1 cellular context compared by ENCODE assay signal in the genomic region with DNA sequence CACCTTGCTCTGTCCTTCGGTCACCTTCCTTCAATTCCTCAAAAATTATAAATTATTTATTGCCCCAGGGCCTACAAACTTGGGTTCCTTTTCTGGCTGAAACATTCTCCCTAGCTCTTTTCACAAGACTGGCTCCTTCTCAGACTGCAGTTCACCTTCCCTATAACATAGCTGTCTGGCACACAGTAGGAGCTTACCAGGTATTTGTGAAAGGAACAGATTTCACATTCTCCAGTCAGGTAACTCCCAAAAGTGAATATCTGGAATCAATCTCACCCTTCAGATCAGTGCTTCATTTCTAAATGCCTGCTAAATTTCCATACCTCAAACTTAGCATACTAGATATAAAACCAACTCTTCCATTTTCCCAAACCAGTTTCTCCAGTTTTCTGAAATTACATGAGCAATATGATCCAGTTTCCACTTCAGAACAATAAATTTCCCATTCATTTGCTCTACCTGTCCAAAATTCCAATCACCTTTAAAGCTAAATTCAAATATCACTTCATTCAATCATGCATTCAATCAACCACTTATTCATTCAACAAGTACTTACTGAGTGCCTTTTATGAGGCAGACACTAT.
TF ChIP-seq lines count a peak whose summit lies in the region.

No MANE protein-coding gene starts in this region.

TF ChIP-seq in WTC11, 78 proteins besides CTCF, POLR2A, EP300 and RAD21 (continued from another document):
- TF ChIP-seq, protein P1, sequence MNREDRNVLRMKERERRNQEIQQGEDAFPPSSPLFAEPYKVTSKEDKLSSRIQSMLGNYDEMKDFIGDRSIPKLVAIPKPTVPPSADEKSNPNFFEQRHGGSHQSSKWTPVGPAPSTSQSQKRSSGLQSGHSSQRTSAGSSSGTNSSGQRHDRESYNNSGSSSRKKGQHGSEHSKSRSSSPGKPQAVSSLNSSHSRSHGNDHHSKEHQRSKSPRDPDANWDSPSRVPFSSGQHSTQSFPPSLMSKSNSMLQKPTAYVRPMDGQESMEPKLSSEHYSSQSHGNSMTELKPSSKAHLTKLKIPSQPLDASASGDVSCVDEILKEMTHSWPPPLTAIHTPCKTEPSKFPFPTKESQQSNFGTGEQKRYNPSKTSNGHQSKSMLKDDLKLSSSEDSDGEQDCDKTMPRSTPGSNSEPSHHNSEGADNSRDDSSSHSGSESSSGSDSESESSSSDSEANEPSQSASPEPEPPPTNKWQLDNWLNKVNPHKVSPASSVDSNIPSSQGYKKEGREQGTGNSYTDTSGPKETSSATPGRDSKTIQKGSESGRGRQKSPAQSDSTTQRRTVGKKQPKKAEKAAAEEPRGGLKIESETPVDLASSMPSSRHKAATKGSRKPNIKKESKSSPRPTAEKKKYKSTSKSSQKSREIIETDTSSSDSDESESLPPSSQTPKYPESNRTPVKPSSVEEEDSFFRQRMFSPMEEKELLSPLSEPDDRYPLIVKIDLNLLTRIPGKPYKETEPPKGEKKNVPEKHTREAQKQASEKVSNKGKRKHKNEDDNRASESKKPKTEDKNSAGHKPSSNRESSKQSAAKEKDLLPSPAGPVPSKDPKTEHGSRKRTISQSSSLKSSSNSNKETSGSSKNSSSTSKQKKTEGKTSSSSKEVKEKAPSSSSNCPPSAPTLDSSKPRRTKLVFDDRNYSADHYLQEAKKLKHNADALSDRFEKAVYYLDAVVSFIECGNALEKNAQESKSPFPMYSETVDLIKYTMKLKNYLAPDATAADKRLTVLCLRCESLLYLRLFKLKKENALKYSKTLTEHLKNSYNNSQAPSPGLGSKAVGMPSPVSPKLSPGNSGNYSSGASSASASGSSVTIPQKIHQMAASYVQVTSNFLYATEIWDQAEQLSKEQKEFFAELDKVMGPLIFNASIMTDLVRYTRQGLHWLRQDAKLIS (CRISPR knock-in tag; IDR thresholded peaks at IDR 0.05; ENCODE audit: borderline replicate concordance) = no peak
- no peak for TF ChIP-seq MYBL2 (CRISPR knock-in tag; IDR thresholded peaks at IDR 0.05)
- no peak for TF ChIP-seq SP1 (CRISPR knock-in tag; conservative IDR thresholded peaks at IDR 0.05)
- TF ChIP-seq ETV6 (CRISPR knock-in tag; IDR thresholded peaks at IDR 0.05) = no peak
- TF ChIP-seq ELF4 (CRISPR knock-in tag; IDR thresholded peaks at IDR 0.05; ENCODE audit: low read depth) = no peak
